In the genomic region with DNA sequence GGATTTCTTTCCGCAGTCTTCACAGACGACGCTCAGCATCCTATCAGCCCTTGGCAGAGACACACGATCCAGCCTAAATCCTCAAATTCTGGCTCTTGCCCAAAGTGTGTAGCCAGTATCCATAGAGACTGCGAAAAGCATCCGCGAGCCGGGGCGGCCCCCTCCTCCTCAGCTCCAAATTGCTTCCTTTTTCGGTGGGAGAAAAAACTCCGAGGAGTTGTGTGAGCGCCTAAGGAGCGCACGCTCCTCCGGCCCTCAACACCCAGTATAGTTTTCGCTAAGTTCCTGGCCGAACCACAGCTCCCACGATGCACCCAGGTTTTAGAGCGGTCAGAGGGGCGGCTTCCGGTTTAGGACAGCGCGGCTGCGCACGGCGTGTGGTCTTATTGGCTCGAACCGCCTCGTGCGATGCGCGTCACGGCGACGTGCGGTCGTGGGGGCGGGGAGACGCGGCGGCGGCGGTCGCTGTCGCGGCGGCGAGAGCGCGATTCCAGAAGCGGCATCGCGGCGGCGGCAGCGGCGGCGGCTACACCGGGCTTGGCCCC, we compare ENCODE assay signal across 1 cellular context.
A peak's percentile ranks its signal among the peaks of the same experiment; 100 is the strongest.
TF ChIP-seq lines count a peak whose summit lies in the region.

Gene ADIPOR2, plus strand, starts transcription at position 493 of the 545 bp plus-strand sequence. CDS start 63,274 bp downstream, outside the sequence.

TF ChIP-seq in HCT116, 20 proteins besides CTCF, POLR2A, EP300 and RAD21 (continued from another document):
- TF ChIP-seq ZBTB33 (IDR thresholded peaks at IDR 0.05; ENCODE audit: extremely low read depth, insufficient replicate concordance, low read length) (peak; percentile 20), EZH2 (IDR thresholded peaks at IDR 0.05) (no peak), FOSL1 (IDR thresholded peaks at IDR 0.05; ENCODE audit: low read depth) (no peak), MAX (IDR thresholded peaks at IDR 0.05) (peak; percentile 75), POLR2AphosphoS5 (IDR thresholded peaks at IDR 0.05; ENCODE audit: low read depth, low read length) (peak; percentile 90), SP1 (IDR thresholded peaks at IDR 0.05; ENCODE audit: low read depth) (peak; percentile 92), EZH2phosphoT487 (IDR thresholded peaks at IDR 0.05; ENCODE audit: borderline replicate concordance) (no peak), JUND (IDR thresholded peaks at IDR 0.05) (no peak), SIN3A (IDR thresholded peaks at IDR 0.05; ENCODE audit: low read depth) (peak; percentile 63; the same call in 1 of the 2 replicates), CEBPB (IDR thresholded peaks at IDR 0.05; ENCODE audit: low read depth) (no peak), SRF (IDR thresholded peaks at IDR 0.05; ENCODE audit: low read depth) (no peak), YY1 (IDR thresholded peaks at IDR 0.05; ENCODE audit: extremely low read depth, insufficient replicate concordance, low read depth, low read length) (peak; percentile 14), ZNF274 (IDR thresholded peaks at IDR 0.05; ENCODE audit: low read depth, low read length) (no peak)
- TF ChIP-seq, protein P1, sequence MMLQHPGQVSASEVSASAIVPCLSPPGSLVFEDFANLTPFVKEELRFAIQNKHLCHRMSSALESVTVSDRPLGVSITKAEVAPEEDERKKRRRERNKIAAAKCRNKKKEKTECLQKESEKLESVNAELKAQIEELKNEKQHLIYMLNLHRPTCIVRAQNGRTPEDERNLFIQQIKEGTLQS (IDR thresholded peaks at IDR 0.05) = no peak
